ENCODE assay signal across 12 cellular contexts in genomic region chr16:85151079-85151602, GRCh38. TPM values are rescaled to one million over a fixed set of nuclear protein-coding genes. Genes with fewer than 3 reads are reported as not detected.
DNase-seq lines count a peak whose midpoint lies in the region; ATAC-seq and TF ChIP-seq lines count a peak whose summit lies in the region.
"Had no signal": no experiment of that assay in that cellular context is flagged by ENCODE, and none has a peak within 500 bp of the region (broad histone marks: within the 10 kb centered on the region; RNA-seq: fewer than 3 reads in every experiment).

No MANE protein-coding gene starts in this region.

- no peaks in the 10 kb centered on the region for H3K36me3 ChIP-seq in thyroid gland

- H3K9me3 Mint-ChIP-seq in MCF 10A (ENCODE audit: unreplicated experiment): no peaks in the 10 kb centered on the region
- no peaks in the 10 kb centered on the region for H3K9me3 Mint-ChIP-seq in nephron
- no peaks in the 10 kb centered on the region for H3K9me3 Mint-ChIP-seq in activated CD4-positive, alpha-beta T cell treated with anti-CD3 and anti-CD28 coated beads, Interleukin-2, amount 10 ng/mL, durations not matched to agents 7 days and 5 days
- H3K9me3 Mint-ChIP-seq: dendritic cell treated with granulocyte-macrophage colony-stimulating factor and Interleukin-4, amounts not matched to agents 40 ng/mL and 50 ng/mL, for 4 days had no signal

- H3K27ac ChIP-seq in RWPE1 (peak overlapping the region; percentile 91), thyroid gland (peak overlapping the region in 2 of 3 donors; percentile 32 to 44)

- CTCF ChIA-PET in RWPE1 (lab: Yijun Ruan, JAX): no interaction called here
- CTCF ChIA-PET in MCF 10A (lab: Yijun Ruan, JAX): interaction anchor here (0.9 kb wide), 1 partner anchor 103 kb away, joined by 3 read pairs; no protein-coding TSS in a partner anchor
- CTCF ChIA-PET in activated CD4-positive, alpha-beta T cell treated with anti-CD3 and anti-CD28 coated beads, Interleukin-2, amount 10 ng/mL, durations not matched to agents 7 days and 5 days (lab: Charles Lee): no interaction called here

- WGBS in thyroid gland, 2 donors: 70 to 79% methylated on average over 11 of the region's 11 CpGs

- peaks cover 5% of the 10 kb centered on the region for H3K36me3 Mint-ChIP-seq in MCF 10A (ENCODE audit: insufficient read depth, unreplicated experiment)
- no peaks in the 10 kb centered on the region for H3K36me3 Mint-ChIP-seq in nephron (ENCODE audit: low read depth)
- no peaks in the 10 kb centered on the region for H3K36me3 Mint-ChIP-seq in activated CD4-positive, alpha-beta T cell treated with anti-CD3 and anti-CD28 coated beads, Interleukin-2, amount 10 ng/mL, durations not matched to agents 7 days and 5 days (ENCODE audit: low read depth)
- H3K36me3 Mint-ChIP-seq: IgD-negative memory B cell had no signal

- no peaks in the 10 kb centered on the region for H3K27me3 ChIP-seq in thyroid gland

- H3K4me3 Mint-ChIP-seq in MCF 10A (ENCODE audit: unreplicated experiment) (peak overlapping the region; percentile 1), nephron (peak overlapping the region in 2 of 3 experiments; percentile 15 to 24)
- H3K4me3 Mint-ChIP-seq in activated CD4-positive, alpha-beta T cell treated with anti-CD3 and anti-CD28 coated beads, Interleukin-2, amount 10 ng/mL, durations not matched to agents 7 days and 5 days: no peak overlapping the region
- H3K4me3 Mint-ChIP-seq: dendritic cell treated with granulocyte-macrophage colony-stimulating factor and Interleukin-4, amounts not matched to agents 40 ng/mL and 50 ng/mL, for 4 days; IgD-negative memory B cell had no signal

- no peak for ATAC-seq in HG02642 (IDR thresholded peaks at IDR 0.05; ENCODE audit: poor library complexity, unreplicated experiment)

- intact Hi-C loops in MCF 10A (cut with micrococcal nuclease): no loop called here
- intact Hi-C loops in thyroid gland (cut with DNase I): no loop called here

- POLR2A ChIA-PET in RWPE1 (lab: Yijun Ruan, JAX; ENCODE audit: low non-redundant PET) (no interaction called here), MCF 10A (lab: Yijun Ruan, JAX) (interaction anchor here (0.7 to 1.2 kb wide), 5 partner anchors 15 to 121 kb away, joined by 3 to 4 read pairs (median 3); no protein-coding TSS in a partner anchor)
- POLR2A ChIA-PET in activated CD4-positive, alpha-beta T cell treated with anti-CD3 and anti-CD28 coated beads, Interleukin-2, amount 10 ng/mL, durations not matched to agents 7 days and 5 days (lab: Charles Lee): no interaction called here

- H3K4me3 ChIP-seq in thyroid gland (replicated peaks in 1 of 3): no peak overlapping the region

- H3K9me3 ChIP-seq in thyroid gland: no peaks in the 10 kb centered on the region

- peak overlapping the region; percentile 20 for H3K27ac Mint-ChIP-seq in MCF 10A (ENCODE audit: low read depth, unreplicated experiment)
- H3K27ac Mint-ChIP-seq in nephron: peak overlapping the region; percentile 69 to 86 (median 83)
- H3K27ac Mint-ChIP-seq in activated CD4-positive, alpha-beta T cell treated with anti-CD3 and anti-CD28 coated beads, Interleukin-2, amount 10 ng/mL, durations not matched to agents 7 days and 5 days: no peak overlapping the region
- H3K27ac Mint-ChIP-seq: dendritic cell treated with granulocyte-macrophage colony-stimulating factor and Interleukin-4, amounts not matched to agents 40 ng/mL and 50 ng/mL, for 4 days; IgD-negative memory B cell had no signal

- no peaks in the 10 kb centered on the region for H3K27me3 Mint-ChIP-seq in MCF 10A (ENCODE audit: insufficient read depth, unreplicated experiment)
- H3K27me3 Mint-ChIP-seq in nephron (ENCODE audit: low read depth): peaks cover 13% of the 10 kb centered on the region
- H3K27me3 Mint-ChIP-seq in activated CD4-positive, alpha-beta T cell treated with anti-CD3 and anti-CD28 coated beads, Interleukin-2, amount 10 ng/mL, durations not matched to agents 7 days and 5 days: no peaks in the 10 kb centered on the region

- H3K4me1 ChIP-seq in thyroid gland: peaks cover 27 to 57% of the 10 kb centered on the region in 2 donors

- no peak for DNase-seq in RWPE1 (ENCODE audit: low spot score)
- DNase-seq in MCF 10A (ENCODE audit: unreplicated experiment): no peak
- no peak for DNase-seq in thyroid gland
- DNase-seq in DMS 273 (lab: John Stamatoyannopoulos, UW; ENCODE audit: unreplicated experiment): no peak
- DNase-seq in activated CD4-positive, alpha-beta T cell treated with anti-CD3 and anti-CD28 coated beads, Interleukin-2, amount 10 ng/mL, durations not matched to agents 7 days and 5 days: no peak
- DNase-seq: activated CD4-positive, CD25-positive, alpha-beta regulatory T cell treated with anti-CD3 and anti-CD28 coated beads, Interleukin-2, amount 50 U/mL, for 72 hours; NCI-H1048; occipital lobe had no signal

- no TSS peak for BruUV-seq in MCF 10A (replicated peaks; lab: Mats Ljungman, UMichigan)

- H3K4me1 Mint-ChIP-seq in MCF 10A (ENCODE audit: insufficient read depth, unreplicated experiment) (peaks cover 42% of the 10 kb centered on the region), nephron (peaks cover 59% of the 10 kb centered on the region)
- H3K4me1 Mint-ChIP-seq in activated CD4-positive, alpha-beta T cell treated with anti-CD3 and anti-CD28 coated beads, Interleukin-2, amount 10 ng/mL, durations not matched to agents 7 days and 5 days: no peaks in the 10 kb centered on the region
- H3K4me1 Mint-ChIP-seq: IgD-negative memory B cell had no signal

- no peak for TF ChIP-seq POLR2A in thyroid gland (IDR thresholded peaks at IDR 0.05)

- TF ChIP-seq CTCF in RWPE1 (conservative IDR thresholded peaks at IDR 0.05; ENCODE audit: low read depth): no peak
- TF ChIP-seq CTCF in MCF 10A (IDR thresholded peaks at IDR 0.05; ENCODE audit: unreplicated experiment): no peak
- no peak for TF ChIP-seq CTCF in nephron (IDR thresholded peaks at IDR 0.05; ENCODE audit: unreplicated experiment in 3 of 3)
- TF ChIP-seq CTCF in thyroid gland (IDR thresholded peaks at IDR 0.05): no peak

RNA-seq across cellular contexts. Expression of gene CIBAR2, which starts 38.9 kb away (rescaled TPM):
- total RNA-seq in MCF 10A (2022): not detected in 2 replicates
- total RNA-seq in thyroid gland: not detected
- total RNA-seq in activated CD4-positive, alpha-beta T cell treated with anti-CD3 and anti-CD28 coated beads, Interleukin-2, amount 10 ng/mL, durations not matched to agents 7 days and 5 days: not detected
- total RNA-seq: occipital lobe had no signal
